In the genomic region with DNA sequence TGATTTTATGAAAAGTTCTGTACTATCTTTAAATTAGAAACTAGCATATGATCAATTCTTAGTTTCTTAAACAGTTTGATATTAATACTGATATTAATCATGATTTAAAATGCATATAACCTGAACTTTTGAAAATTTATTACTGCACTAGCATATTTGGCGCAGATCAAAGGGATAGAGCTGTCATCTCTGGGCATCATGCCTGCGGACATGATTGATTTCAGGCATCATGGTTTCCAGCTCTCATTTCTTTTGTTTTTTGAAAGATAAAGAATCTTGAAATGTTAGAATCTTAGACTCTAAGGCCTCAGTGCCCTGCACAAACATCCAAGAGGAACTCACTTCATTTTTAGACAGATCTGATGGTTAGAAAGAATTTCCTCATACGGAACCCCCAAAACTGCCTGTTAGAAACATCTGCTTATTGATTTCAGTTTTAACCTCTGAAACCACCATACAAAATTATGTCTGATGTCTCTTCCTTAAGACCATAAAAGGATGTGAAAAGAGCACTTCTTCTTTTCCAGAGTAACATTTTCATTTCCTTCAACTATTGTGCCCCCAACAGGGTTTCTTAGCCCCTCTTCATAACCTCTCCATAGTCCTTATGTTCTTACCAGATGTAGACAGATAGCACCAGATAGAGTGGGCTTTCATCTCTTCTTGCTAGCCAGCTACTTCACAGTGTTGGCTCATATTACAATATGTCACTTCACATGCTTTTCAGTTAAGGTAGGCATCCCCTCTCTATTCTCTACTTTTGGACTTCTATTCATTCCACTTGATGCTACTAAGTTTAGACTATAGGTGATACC, we compare ENCODE assay signal across 9 cellular contexts.
DNase-seq lines count a peak whose midpoint lies in the region; ATAC-seq lines count a peak whose summit lies in the region.
"Had no signal": no experiment of that assay in that cellular context is flagged by ENCODE, and none has a peak within 500 bp of the region (broad histone marks: within the 10 kb centered on the region; RNA-seq: fewer than 3 reads in every experiment).

No MANE protein-coding gene starts in this region.

- no peak overlapping the region for H3K27ac Mint-ChIP-seq in activated T-helper 17 cell treated with anti-CD3 and anti-CD28 coated beads, Interleukin-2, amount 50 U/mL, for 72 hours
- no peak overlapping the region for H3K27ac Mint-ChIP-seq in activated CD4-positive, alpha-beta T cell treated with anti-CD3 and anti-CD28 coated beads, Interleukin-2, amount 10 ng/mL, durations not matched to agents 7 days and 5 days

- H3K9me3 Mint-ChIP-seq in activated T-helper 17 cell treated with anti-CD3 and anti-CD28 coated beads, Interleukin-2, amount 50 U/mL, for 72 hours = no peaks in the 10 kb centered on the region
- H3K9me3 Mint-ChIP-seq in activated CD4-positive, alpha-beta T cell treated with anti-CD3 and anti-CD28 coated beads, Interleukin-2, amount 10 ng/mL, durations not matched to agents 7 days and 5 days = no peaks in the 10 kb centered on the region

- ATAC-seq in GM18519 (IDR thresholded peaks at IDR 0.05; ENCODE audit: low FRiP score, unreplicated experiment) (peak; percentile 88), GM21576 (IDR thresholded peaks at IDR 0.05; ENCODE audit: unreplicated experiment) (peak; percentile 96), HG03378 (IDR thresholded peaks at IDR 0.05; ENCODE audit: unreplicated experiment) (peak; percentile 93)
- ATAC-seq in activated T-helper 17 cell treated with anti-CD3 and anti-CD28 coated beads, Interleukin-2, amount 50 U/mL, for 72 hours (replicated peaks) = peak; percentile 29

- H3K4me3 Mint-ChIP-seq in activated T-helper 17 cell treated with anti-CD3 and anti-CD28 coated beads, Interleukin-2, amount 50 U/mL, for 72 hours = no peak overlapping the region
- no peak overlapping the region for H3K4me3 Mint-ChIP-seq in activated CD4-positive, alpha-beta T cell treated with anti-CD3 and anti-CD28 coated beads, Interleukin-2, amount 10 ng/mL, durations not matched to agents 7 days and 5 days

- CTCF ChIA-PET in activated CD4-positive, alpha-beta T cell treated with anti-CD3 and anti-CD28 coated beads, Interleukin-2, amount 10 ng/mL, durations not matched to agents 7 days and 5 days (lab: Charles Lee) = interaction anchor here (1.5 kb wide), 1 partner anchor 10 kb away, joined by 4 read pairs; no protein-coding TSS in a partner anchor

- H3K27me3 Mint-ChIP-seq in activated T-helper 17 cell treated with anti-CD3 and anti-CD28 coated beads, Interleukin-2, amount 50 U/mL, for 72 hours = no peaks in the 10 kb centered on the region
- no peaks in the 10 kb centered on the region for H3K27me3 Mint-ChIP-seq in activated CD4-positive, alpha-beta T cell treated with anti-CD3 and anti-CD28 coated beads, Interleukin-2, amount 10 ng/mL, durations not matched to agents 7 days and 5 days

- no peaks in the 10 kb centered on the region for H3K36me3 Mint-ChIP-seq in activated T-helper 17 cell treated with anti-CD3 and anti-CD28 coated beads, Interleukin-2, amount 50 U/mL, for 72 hours (ENCODE audit: low read depth)
- no peaks in the 10 kb centered on the region for H3K36me3 Mint-ChIP-seq in activated CD4-positive, alpha-beta T cell treated with anti-CD3 and anti-CD28 coated beads, Interleukin-2, amount 10 ng/mL, durations not matched to agents 7 days and 5 days (ENCODE audit: low read depth)

- POLR2A ChIA-PET in activated CD4-positive, alpha-beta T cell treated with anti-CD3 and anti-CD28 coated beads, Interleukin-2, amount 10 ng/mL, durations not matched to agents 7 days and 5 days (lab: Charles Lee) = no interaction called here

- peaks cover 16% of the 10 kb centered on the region for H3K4me1 Mint-ChIP-seq in activated T-helper 17 cell treated with anti-CD3 and anti-CD28 coated beads, Interleukin-2, amount 50 U/mL, for 72 hours
- peaks cover 30% of the 10 kb centered on the region for H3K4me1 Mint-ChIP-seq in activated CD4-positive, alpha-beta T cell treated with anti-CD3 and anti-CD28 coated beads, Interleukin-2, amount 10 ng/mL, durations not matched to agents 7 days and 5 days

- DNase-seq in mesenteric fat pad (ENCODE audit: low spot score) = no peak
- no peak for DNase-seq in UCSD-AML1 (lab: John Stamatoyannopoulos, UW; ENCODE audit: unreplicated experiment)
- no peak for DNase-seq in activated CD4-positive, alpha-beta T cell treated with anti-CD3 and anti-CD28 coated beads, Interleukin-2, amount 10 ng/mL, durations not matched to agents 7 days and 5 days
- no peak for DNase-seq in NCI-H524 treated with DMSO at 0.1 percent for 48 hours (lab: John Stamatoyannopoulos, UW)
- DNase-seq: NCI-H146 had no signal

Comparison
In these comparisons a context has a peak if more than half of its experiments do, and no peak if none do; other contexts are left out.
1. ATAC-seq: peak in every context shown above with its lines; median percentile 96 in GM21576; 93 in HG03378; 88 in GM18519; 29 in activated T-helper 17 cell treated with anti-CD3 and anti-CD28 coated beads, Interleukin-2, amount 50 U/mL, for 72 hours.